14 cellular contexts compared by ENCODE assay signal in the genomic region with DNA sequence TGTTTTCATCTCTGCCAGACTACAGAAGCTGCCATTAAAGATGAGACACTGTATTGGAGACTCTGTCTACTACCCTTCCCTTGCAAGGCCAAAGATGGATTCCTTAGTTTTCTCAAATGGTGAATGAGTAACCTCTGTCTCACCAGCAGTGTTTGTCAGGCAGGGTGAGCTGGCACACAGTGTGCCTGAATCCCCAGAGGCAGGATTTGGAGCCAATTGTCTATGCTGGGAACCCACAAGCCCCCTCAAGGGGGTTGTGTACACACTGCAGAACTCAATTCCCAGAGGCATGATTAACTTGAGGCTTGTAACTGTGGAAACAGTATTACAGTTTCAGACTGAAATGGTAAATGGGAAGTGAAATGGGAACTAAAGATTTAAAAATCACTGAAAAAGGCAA.
DNase-seq lines count a peak whose midpoint lies in the region; ATAC-seq and TF ChIP-seq lines count a peak whose summit lies in the region.
"Had no signal": no experiment of that assay in that cellular context is flagged by ENCODE, and none has a peak within 500 bp of the region (broad histone marks: within the 10 kb centered on the region; RNA-seq: fewer than 3 reads in every experiment).

No MANE protein-coding gene starts in this region.

- H3K27me3 Mint-ChIP-seq in activated CD4-positive, alpha-beta memory T cell treated with anti-CD3 and anti-CD28 coated beads, Interleukin-2, amount 10 ng/mL, durations not matched to agents 7 days and 5 days, result peaks cover 2% of the 10 kb centered on the region

- H3K27ac ChIP-seq in A673 (ENCODE audit: low read depth, low read length, poor library complexity, severe bottlenecking), result no peak overlapping the region
- no peak overlapping the region for H3K27ac ChIP-seq in HEK293 (ENCODE audit: extremely low read depth, low read depth, low read length)
- no peak overlapping the region for H3K27ac ChIP-seq in tibial nerve
- H3K27ac ChIP-seq: heart right ventricle, spleen, upper lobe of right lung, WERI-Rb-1 had no signal

- BruUV-seq in A673 (replicated peaks; lab: Mats Ljungman, UMichigan), result no TSS peak

- H3K27me3 ChIP-seq in A673 (replicated peaks; ENCODE audit: insufficient read depth, low read depth, low read length, poor library complexity) (no peaks in the 10 kb centered on the region), tibial nerve (no peaks in the 10 kb centered on the region)
- H3K27me3 ChIP-seq: heart right ventricle, spleen, upper lobe of right lung had no signal

- no peaks in the 10 kb centered on the region for H3K36me3 ChIP-seq in A673 (ENCODE audit: insufficient read depth, low read length, poor library complexity, severe bottlenecking)
- no peaks in the 10 kb centered on the region for H3K36me3 ChIP-seq in HEK293 (ENCODE audit: control insufficient read depth in 2 of 2, insufficient read depth in 1 of 2, low read length in 2 of 2)
- no peaks in the 10 kb centered on the region for H3K36me3 ChIP-seq in tibial nerve
- H3K36me3 ChIP-seq: heart right ventricle, spleen, upper lobe of right lung, WERI-Rb-1 had no signal

- H3K9me3 Mint-ChIP-seq in activated CD4-positive, alpha-beta memory T cell treated with anti-CD3 and anti-CD28 coated beads, Interleukin-2, amount 10 ng/mL, durations not matched to agents 7 days and 5 days, result no peaks in the 10 kb centered on the region

- peaks cover 17% of the 10 kb centered on the region for H3K4me1 ChIP-seq in A673 (ENCODE audit: insufficient read depth, low read length, poor library complexity, severe bottlenecking)
- 0 out of 2 replicates have a peak, but pooled peaks cover 3% of the 10 kb centered on the region for H3K4me1 ChIP-seq in HEK293 (ENCODE audit: control insufficient read depth, insufficient read depth, low read length)
- H3K4me1 ChIP-seq in tibial nerve, result no peaks in the 10 kb centered on the region
- H3K4me1 ChIP-seq: heart right ventricle, spleen, upper lobe of right lung had no signal

- TF ChIP-seq EP300 in tibial nerve (IDR thresholded peaks at IDR 0.05), result no peak

- TF ChIP-seq CTCF in A673 (conservative IDR thresholded peaks at IDR 0.05; ENCODE audit: low read depth, low read length), result no peak
- no peak for TF ChIP-seq CTCF in HEK293 (tag by site-specific recombination; IDR thresholded peaks at IDR 0.05)
- no peak for TF ChIP-seq CTCF in tibial nerve (IDR thresholded peaks at IDR 0.05)

- H3K4me3 Mint-ChIP-seq in activated CD4-positive, alpha-beta memory T cell treated with anti-CD3 and anti-CD28 coated beads, Interleukin-2, amount 10 ng/mL, durations not matched to agents 7 days and 5 days, result no peak overlapping the region

- H3K4me3 ChIP-seq in A673 (ENCODE audit: low read depth, low read length, poor library complexity, severe bottlenecking), result no peak overlapping the region
- H3K4me3 ChIP-seq in HEK293 (ENCODE audit: low read depth, low read length), result no peak overlapping the region
- no peak overlapping the region for H3K4me3 ChIP-seq in tibial nerve
- H3K4me3 ChIP-seq: heart right ventricle, K562, spleen, upper lobe of right lung had no signal

- no peaks in the 10 kb centered on the region for H3K9me3 ChIP-seq in A673 (ENCODE audit: low read depth, low read length, poor library complexity, severe bottlenecking)
- no peaks in the 10 kb centered on the region for H3K9me3 ChIP-seq in HEK293 (ENCODE audit: control insufficient read depth, insufficient read depth, low read depth, low read length)
- H3K9me3 ChIP-seq in tibial nerve, result no peaks in the 10 kb centered on the region
- H3K9me3 ChIP-seq: heart right ventricle, spleen, upper lobe of right lung had no signal

- no peak overlapping the region for H3K27ac Mint-ChIP-seq in activated CD4-positive, alpha-beta memory T cell treated with anti-CD3 and anti-CD28 coated beads, Interleukin-2, amount 10 ng/mL, durations not matched to agents 7 days and 5 days

- no peaks in the 10 kb centered on the region for H3K36me3 Mint-ChIP-seq in activated CD4-positive, alpha-beta memory T cell treated with anti-CD3 and anti-CD28 coated beads, Interleukin-2, amount 10 ng/mL, durations not matched to agents 7 days and 5 days (ENCODE audit: low read depth)

- CTCF ChIA-PET in A673 (lab: Charles Lee), result no interaction called here
- CTCF ChIA-PET in HEK293 (lab: Yijun Ruan, JAX), result no interaction called here
- CTCF ChIA-PET in activated CD4-positive, alpha-beta memory T cell treated with anti-CD3 and anti-CD28 coated beads, Interleukin-2, amount 10 ng/mL, durations not matched to agents 7 days and 5 days (lab: Charles Lee), result no interaction called here

- intact Hi-C loops in A673 (cut with micrococcal nuclease; ENCODE audit: unreplicated experiment), result no loop called here

- ATAC-seq in esophagus mucosa, result no peak
- ATAC-seq: heart right ventricle, K562, upper lobe of right lung had no signal

- H3K4me1 Mint-ChIP-seq in activated CD4-positive, alpha-beta memory T cell treated with anti-CD3 and anti-CD28 coated beads, Interleukin-2, amount 10 ng/mL, durations not matched to agents 7 days and 5 days, result no peaks in the 10 kb centered on the region

- TF ChIP-seq POLR2A in tibial nerve (IDR thresholded peaks at IDR 0.05), result no peak

- POLR2A ChIA-PET in A673 (lab: Charles Lee; ENCODE audit: low non-redundant PET) (no interaction called here), HEK293 (lab: Yijun Ruan, JAX) (no interaction called here)
- POLR2A ChIA-PET in activated CD4-positive, alpha-beta memory T cell treated with anti-CD3 and anti-CD28 coated beads, Interleukin-2, amount 10 ng/mL, durations not matched to agents 7 days and 5 days (lab: Charles Lee), result no interaction called here

- DNase-seq in A673 (ENCODE audit: low spot score) (peak; percentile 71), T1000 (lab: John Stamatoyannopoulos, UW) (peak; percentile 68), germinal center (ENCODE audit: low spot score) (peak; percentile 3), tibial nerve (ENCODE audit: low spot score in 2 of 2) (no peak), amygdala (lab: John Stamatoyannopoulos, UW) (no peak)
- DNase-seq in activated CD4-positive, alpha-beta memory T cell treated with anti-CD3 and anti-CD28 coated beads, Interleukin-2, amount 10 ng/mL, durations not matched to agents 7 days and 5 days, result no peak
- DNase-seq: heart right ventricle, Right ventricle myocardium superior, spleen, upper lobe of right lung, WERI-Rb-1 had no signal

TF ChIP-seq in HEK293, 187 proteins besides CTCF, POLR2A, EP300 and RAD21:
- TF ChIP-seq GLIS1 (tag by site-specific recombination; IDR thresholded peaks at IDR 0.05) (peak; percentile 86), ZNF701 (tag by site-specific recombination; IDR thresholded peaks at IDR 0.05) (no peak)
TF ChIP-seq in HEK293: peak in this region for 1.

Comparison
In these comparisons a context has a peak if more than half of its experiments do, and no peak if none do; other contexts are left out.
1. DNase-seq: peak in A673 (single experiment), T1000 (single experiment) and germinal center (single experiment); none in tibial nerve (0 of 2), amygdala (0 of 56) and activated CD4-positive, alpha-beta memory T cell treated with anti-CD3 and anti-CD28 coated beads, Interleukin-2, amount 10 ng/mL, durations not matched to agents 7 days and 5 days (single experiment).